8 cellular contexts compared by ENCODE assay signal in genomic region chr6:44222486-44222986, GRCh38. TPM values are rescaled to one million over a fixed set of nuclear protein-coding genes. Genes with fewer than 3 reads are reported as not detected.
A peak's percentile ranks its signal among the peaks of the same experiment; 100 is the strongest.
DNase-seq lines count a peak whose midpoint lies in the region; ATAC-seq and TF ChIP-seq lines count a peak whose summit lies in the region.

No MANE protein-coding gene starts in this region.

- H3K79me1 ChIP-seq in mesendoderm (ENCODE audit: low read length) = peaks cover 3% of the 10 kb centered on the region

- no peak for TF ChIP-seq CTCF in body of pancreas (IDR thresholded peaks at IDR 0.05)

- 58 to 60% methylated on average over 8 to 9 of the region's 9 CpGs for WGBS in body of pancreas, 2 donors
- no CpG with 5 or more reads among the region's 9 CpGs for WGBS in mesendoderm (ENCODE audit: extremely low coverage, insufficient coverage, low lambda C conversion rate)
- WGBS in urinary bladder = 53% methylated on average over 9 of the region's 9 CpGs

- H3K9ac ChIP-seq in mesendoderm (ENCODE audit: low read length) = peak overlapping the region; percentile 65

- peak overlapping the region; percentile 82 for H3K56ac ChIP-seq in mesendoderm (ENCODE audit: low read length)

- DNase-seq in cardiac septum (ENCODE audit: low spot score) (peak; percentile 74), left cardiac atrium (no peak), body of pancreas (no peak), mesendoderm (no peak), RPMI8226 (no peak)
- no peak for DNase-seq in stimulated activated CD8-positive, alpha-beta memory T cell treated with anti-CD3 and anti-CD28 coated beads, Interleukin-4, amount 100 ng/mL, for 48 hours

- peak overlapping the region; percentile 81 for H3K4me2 ChIP-seq in mesendoderm (ENCODE audit: low read length)

- ATAC-seq in left cardiac atrium = no peak
- ATAC-seq in body of pancreas = no peak
- ATAC-seq in GM21786 (IDR thresholded peaks at IDR 0.05; ENCODE audit: unreplicated experiment) = no peak

- H3K79me2 ChIP-seq in mesendoderm (ENCODE audit: control insufficient read depth, insufficient read depth, low read length) = peaks cover 10% of the 10 kb centered on the region

- no peak overlapping the region for H2BK15ac ChIP-seq in mesendoderm (replicated peaks; ENCODE audit: low read depth)

- no peak overlapping the region for H4K5ac ChIP-seq in mesendoderm (ENCODE audit: low read length)

- H3K23ac ChIP-seq in mesendoderm (ENCODE audit: low read length) = peak overlapping the region; percentile 59

- H4K8ac ChIP-seq in mesendoderm (ENCODE audit: low read depth, low read length) = no peak overlapping the region

- H3K36me3 ChIP-seq in body of pancreas (replicated peaks in 1 of 2; ENCODE audit: insufficient read depth in 1 of 2, low read depth in 2 of 2) = no peaks in the 10 kb centered on the region
- H3K36me3 ChIP-seq in mesendoderm (ENCODE audit: control insufficient read depth, insufficient read depth, low read length) = no peaks in the 10 kb centered on the region
- H3K36me3 ChIP-seq in urinary bladder (ENCODE audit: insufficient read depth) = no peaks in the 10 kb centered on the region

- H3K4me1 ChIP-seq in body of pancreas (peaks cover 90% of the 10 kb centered on the region), mesendoderm (ENCODE audit: control insufficient read depth, low read depth, low read length) (peaks cover 20% of the 10 kb centered on the region), urinary bladder (ENCODE audit: insufficient read depth) (no peaks in the 10 kb centered on the region)

- no peak overlapping the region for H3K4me3 ChIP-seq in body of pancreas
- no peak overlapping the region for H3K4me3 ChIP-seq in mesendoderm (ENCODE audit: low read length)
- no peak overlapping the region for H3K4me3 ChIP-seq in urinary bladder (ENCODE audit: low read depth, low read length)

- no peak overlapping the region for H2BK120ac ChIP-seq in mesendoderm (ENCODE audit: low read depth, low read length)

- no peak overlapping the region for H2AK5ac ChIP-seq in mesendoderm (ENCODE audit: low read length)

- H2BK5ac ChIP-seq in mesendoderm (ENCODE audit: low read length) = no peak overlapping the region

- TF ChIP-seq POLR2A in body of pancreas (IDR thresholded peaks at IDR 0.05) = no peak

- H3K18ac ChIP-seq in mesendoderm (ENCODE audit: low read length) = peak overlapping the region; percentile 29

- intact Hi-C loops in cardiac septum (cut with DNase I) = loop anchor here (10.0 kb wide), 1 partner anchor 448 kb away; the partner anchor contains the start of gene VEGFA
- intact Hi-C loops in left cardiac atrium (cut with DNase I) = no loop called here
- intact Hi-C loops in body of pancreas (cut with DNase I) = no loop called here

- H3K27ac ChIP-seq in body of pancreas (peak overlapping the region; percentile 92 to 95 (median 94)), mesendoderm (ENCODE audit: low read depth, low read length) (no peak overlapping the region), urinary bladder (ENCODE audit: low read depth) (peak overlapping the region; percentile 63)

- H3K27me3 ChIP-seq in body of pancreas (no peaks in the 10 kb centered on the region), mesendoderm (ENCODE audit: insufficient read depth, low read length, poor library complexity) (no peaks in the 10 kb centered on the region)

- H3K9me3 ChIP-seq in body of pancreas = no peaks in the 10 kb centered on the region

- H3K4ac ChIP-seq in mesendoderm (ENCODE audit: low read depth, low read length) = no peak overlapping the region

RNA-seq across cellular contexts. Expression of gene SLC29A1, which starts 0.9 kb away (rescaled TPM):
- 105 TPM for total RNA-seq in cardiac septum
- total RNA-seq in left cardiac atrium = 100 to 1,000 TPM; 115 to 130 TPM
- total RNA-seq in body of pancreas = 10 to 100 TPM; 44.8 to 90.3 TPM
- 76.7 TPM for polyA plus RNA-seq in mesendoderm (2013, experiment 1 of 2)
- 79.0 TPM for polyA plus RNA-seq in mesendoderm (2013, experiment 2 of 2)
- total RNA-seq in urinary bladder = 16.3 TPM
- 80.1 TPM for polyA plus RNA-seq in urinary bladder

RNA-seq across cellular contexts. Expression of gene MYMX, which starts 5.8 kb away (rescaled TPM):
- total RNA-seq in cardiac septum (0.30 TPM), left cardiac atrium (1 to 10 TPM; 2.4 to 3.8 TPM), body of pancreas (1 to 10 TPM in 1 of 2 donors, not detected in 1; 4.2 TPM), urinary bladder (not detected)
- polyA plus RNA-seq in mesendoderm (2013, experiment 1 of 2) = 0.97 TPM
- 0.98 TPM for polyA plus RNA-seq in mesendoderm (2013, experiment 2 of 2)
- 0.28 TPM for polyA plus RNA-seq in urinary bladder

RNA-seq across cellular contexts. Expression of gene HSP90AB1, which starts 24.4 kb away (rescaled TPM):
- 873 TPM for total RNA-seq in cardiac septum
- 100 to 1,000 TPM; 657 to 662 TPM for total RNA-seq in left cardiac atrium
- 100 to 1,000 TPM; 269 to 441 TPM for total RNA-seq in body of pancreas
- 2,015 TPM for polyA plus RNA-seq in mesendoderm (2013, experiment 1 of 2)
- 2,012 TPM for polyA plus RNA-seq in mesendoderm (2013, experiment 2 of 2)
- total RNA-seq in urinary bladder = 220 TPM
- polyA plus RNA-seq in urinary bladder = 600 TPM

RNA-seq across cellular contexts. Expression of gene SLC35B2, which starts 34.8 kb away (rescaled TPM):
- total RNA-seq in cardiac septum = 23.2 TPM
- 10 to 100 TPM; 23.3 to 29.9 TPM for total RNA-seq in left cardiac atrium
- total RNA-seq in body of pancreas = 10 to 100 TPM; 31.1 to 33.9 TPM
- polyA plus RNA-seq in mesendoderm (2013, experiment 1 of 2) = 18.8 TPM
- polyA plus RNA-seq in mesendoderm (2013, experiment 2 of 2) = 16.7 TPM
- 29.4 TPM for total RNA-seq in urinary bladder
- polyA plus RNA-seq in urinary bladder = 51.3 TPM

RNA-seq across cellular contexts. Expression of gene NFKBIE, which starts 42.8 kb away (rescaled TPM):
- total RNA-seq in cardiac septum (4.7 TPM), left cardiac atrium (1 to 10 TPM; 3.8 to 5.8 TPM), body of pancreas (10 to 100 TPM; 18.9 to 68.6 TPM), urinary bladder (2.6 TPM)
- 4.8 TPM for polyA plus RNA-seq in mesendoderm (2013, experiment 1 of 2)
- polyA plus RNA-seq in mesendoderm (2013, experiment 2 of 2) = 5.4 TPM
- polyA plus RNA-seq in urinary bladder = 5.5 TPM
